8 cellular contexts compared by ENCODE assay signal in genomic region chr17:13002761-13003453, GRCh38. TPM values are rescaled to one million over a fixed set of nuclear protein-coding genes. Genes with fewer than 3 reads are reported as not detected.
DNase-seq lines count a peak whose midpoint lies in the region; ATAC-seq, FAIRE-seq and TF ChIP-seq lines count a peak whose summit lies in the region.

No MANE protein-coding gene starts in this region.

- H3K4me1 Mint-ChIP-seq in astrocyte (ENCODE audit: low read depth, unreplicated experiment): no peaks in the 10 kb centered on the region

- H3K36me3 ChIP-seq in SJCRH30 (peaks cover 94% of the 10 kb centered on the region), astrocyte (ENCODE audit: insufficient read depth, low read length) (peaks cover 55% of the 10 kb centered on the region)

- no peaks in the 10 kb centered on the region for H3K79me2 ChIP-seq in astrocyte (ENCODE audit: insufficient read depth, low read length)

- H3K4me1 ChIP-seq in SJCRH30: no peaks in the 10 kb centered on the region
- peaks cover 3% of the 10 kb centered on the region for H3K4me1 ChIP-seq in astrocyte (ENCODE audit: insufficient read depth, low read length)
- H3K4me1 ChIP-seq in right cardiac atrium (ENCODE audit: control insufficient read depth, insufficient read depth, low read length): no peaks in the 10 kb centered on the region

- H4K20me1 ChIP-seq in astrocyte (ENCODE audit: insufficient read depth, low read length): peaks cover 22% of the 10 kb centered on the region

- no peaks in the 10 kb centered on the region for H3K36me3 Mint-ChIP-seq in astrocyte (ENCODE audit: low read depth, unreplicated experiment)

- no peak overlapping the region for H3K9ac ChIP-seq in astrocyte (ENCODE audit: low read length)

- no peaks in the 10 kb centered on the region for H3K27me3 Mint-ChIP-seq in astrocyte (ENCODE audit: low read depth, unreplicated experiment)

- WGBS in right cardiac atrium: 42% methylated on average over 15 of the region's 15 CpGs

- DNase-seq in EL (peak; percentile 69), HT1080 (ENCODE audit: low read depth) (peak; percentile 56), SJCRH30 (peak; percentile 69 to 87), astrocyte (ENCODE audit: low read depth) (peak; percentile 40), right cardiac atrium (peak; percentile 81 to 95 (median 86)), retinal pigment epithelial cell (ENCODE audit: low read depth) (peak; percentile 17)

- peak overlapping the region; percentile 21 for H2AFZ ChIP-seq in astrocyte (ENCODE audit: low read depth, low read length)

- TF ChIP-seq CTCF in astrocyte (IDR thresholded peaks at IDR 0.05; ENCODE audit: insufficient read depth, low read depth, low read length) (peak; percentile 86), retinal pigment epithelial cell (conservative IDR thresholded peaks at IDR 0.05; ENCODE audit: low read depth, low read length) (peak; percentile 86)

- H3K4me3 Mint-ChIP-seq in astrocyte (ENCODE audit: unreplicated experiment): no peak overlapping the region

- H3K27ac ChIP-seq in SJCRH30: no peak overlapping the region
- H3K27ac ChIP-seq in astrocyte (ENCODE audit: low read depth, low read length): no peak overlapping the region
- no peak overlapping the region for H3K27ac ChIP-seq in right cardiac atrium (ENCODE audit: low read length)

- ATAC-seq in right cardiac atrium: peak; percentile 82 to 87
- ATAC-seq in GM19035 (IDR thresholded peaks at IDR 0.05; ENCODE audit: unreplicated experiment): no peak
- ATAC-seq in HG02588 (IDR thresholded peaks at IDR 0.05; ENCODE audit: unreplicated experiment): no peak

- H3K4me2 ChIP-seq in astrocyte (ENCODE audit: low read length): no peak overlapping the region

- H3K27ac Mint-ChIP-seq in astrocyte (ENCODE audit: unreplicated experiment): no peak overlapping the region

- intact Hi-C loops in right cardiac atrium (cut with DNase I): loop anchor here in 3 of 4 donors (5.0 to 10.0 kb wide), 4 partner anchors 76 to 828 kb away; no protein-coding TSS in a partner anchor

- no peaks in the 10 kb centered on the region for H3K27me3 ChIP-seq in SJCRH30
- H3K27me3 ChIP-seq in astrocyte (ENCODE audit: insufficient read depth, low read length): no peaks in the 10 kb centered on the region
- no peaks in the 10 kb centered on the region for H3K27me3 ChIP-seq in right cardiac atrium (ENCODE audit: control insufficient read depth, insufficient read depth)

- H3K9me3 ChIP-seq in SJCRH30 (replicated peaks): no peaks in the 10 kb centered on the region
- H3K9me3 ChIP-seq in astrocyte (ENCODE audit: insufficient read depth, low read depth, low read length): no peaks in the 10 kb centered on the region
- no peaks in the 10 kb centered on the region for H3K9me3 ChIP-seq in right cardiac atrium (ENCODE audit: control insufficient read depth, low read length)

- no peaks in the 10 kb centered on the region for H3K9me3 Mint-ChIP-seq in astrocyte (ENCODE audit: unreplicated experiment)

- FAIRE-seq in astrocyte (lab: Jason Lieb, UNC): no peak

- H3K4me3 ChIP-seq in SJCRH30 (no peak overlapping the region), astrocyte (ENCODE audit: insufficient read depth, low read depth, low read length) (no peak overlapping the region), right cardiac atrium (ENCODE audit: low read length) (no peak overlapping the region), retinal pigment epithelial cell (ENCODE audit: low read length) (no peak overlapping the region)

RNA-seq across cellular contexts. Expression of gene ELAC2, which starts 14.9 kb away (rescaled TPM):
- total RNA-seq in HT1080 (2014; rRNA removed; shearing (Covaris generic)): 171 and 218 TPM in 2 replicates
- 50.9 and 56.3 TPM in 2 replicates for polyA plus RNA-seq in HT1080 (2015; cell fraction: cytosol; rRNA removed)
- polyA plus RNA-seq in HT1080 (2015; cell fraction: nucleus; rRNA removed): 133 and 141 TPM in 2 replicates
- 187 and 208 TPM in 2 replicates for total RNA-seq in SJCRH30 (2014; rRNA removed; shearing (Covaris generic))
- total RNA-seq in astrocyte (61.2 and 63.2 TPM in 2 replicates), right cardiac atrium (10 to 100 TPM; 44.6 to 52.0 (median 48.9) TPM)
- polyA plus RNA-seq in right cardiac atrium: 28.2 TPM

Comparison
In these comparisons a context has a peak if more than half of its experiments do, and no peak if none do; other contexts are left out.
1. DNase-seq: peak in every context shown above with its lines; median percentile 86 in right cardiac atrium; 78 in SJCRH30; 69 in EL; 56 in HT1080; 40 in astrocyte; 17 in retinal pigment epithelial cell.
2. ATAC-seq: peak in right cardiac atrium (2 of 2); none in GM19035 (single experiment) and HG02588 (single experiment).